In genomic region chr1:235122348-235122747, GRCh38 we compare ENCODE assay signal across 23 cellular contexts. TPM values are rescaled to one million over a fixed set of nuclear protein-coding genes. Genes with fewer than 3 reads are reported as not detected.
DNase-seq lines count a peak whose midpoint lies in the region; ATAC-seq, FAIRE-seq and TF ChIP-seq lines count a peak whose summit lies in the region.
"Had no signal": no experiment of that assay in that cellular context is flagged by ENCODE, and none has a peak within 500 bp of the region (broad histone marks: within the 10 kb centered on the region; RNA-seq: fewer than 3 reads in every experiment).

No MANE protein-coding gene starts in this region.

- H3K27me3 Mint-ChIP-seq in activated CD4-positive, alpha-beta memory T cell treated with anti-CD3 and anti-CD28 coated beads for 36 hours: no peaks in the 10 kb centered on the region
- no peaks in the 10 kb centered on the region for H3K27me3 Mint-ChIP-seq in activated CD4-positive, alpha-beta memory T cell treated with anti-CD3 and anti-CD28 coated beads, Interleukin-2, amount 10 ng/mL, durations not matched to agents 7 days and 5 days
- H3K27me3 Mint-ChIP-seq in activated naive CD8-positive, alpha-beta T cell treated with anti-CD3 and anti-CD28 coated beads, Interleukin-2, amount 50 U/mL, for 24 hours: no peaks in the 10 kb centered on the region
- no peaks in the 10 kb centered on the region for H3K27me3 Mint-ChIP-seq in memory B cell
- H3K27me3 Mint-ChIP-seq: stimulated activated naive B cell treated with anti-CD40 and anti-IgM and Interleukin-4, amounts not matched to agents 10 μg/mL and 1 μg/mL and 100 μg/mL, for 72 hours had no signal

- no peak overlapping the region for H3K4me3 Mint-ChIP-seq in activated CD4-positive, alpha-beta memory T cell treated with anti-CD3 and anti-CD28 coated beads for 36 hours
- H3K4me3 Mint-ChIP-seq in activated CD4-positive, alpha-beta memory T cell treated with anti-CD3 and anti-CD28 coated beads, Interleukin-2, amount 10 ng/mL, durations not matched to agents 7 days and 5 days: no peak overlapping the region
- H3K4me3 Mint-ChIP-seq in activated naive CD8-positive, alpha-beta T cell treated with anti-CD3 and anti-CD28 coated beads, Interleukin-2, amount 50 U/mL, for 24 hours: no peak overlapping the region
- H3K4me3 Mint-ChIP-seq in memory B cell: no peak overlapping the region
- H3K4me3 Mint-ChIP-seq: stimulated activated naive B cell treated with anti-CD40 and anti-IgM and Interleukin-4, amounts not matched to agents 10 μg/mL and 1 μg/mL and 100 μg/mL, for 72 hours had no signal

- H3K27me3 ChIP-seq in vagina: no peaks in the 10 kb centered on the region
- H3K27me3 ChIP-seq: gastrocnemius medialis, neutrophil, tibial nerve had no signal

- TF ChIP-seq POLR2A in vagina (IDR thresholded peaks at IDR 0.05): no peak

- peaks cover 52% of the 10 kb centered on the region for H3K4me1 Mint-ChIP-seq in activated CD4-positive, alpha-beta memory T cell treated with anti-CD3 and anti-CD28 coated beads for 36 hours (ENCODE audit: low read depth)
- peaks cover 47% of the 10 kb centered on the region for H3K4me1 Mint-ChIP-seq in activated CD4-positive, alpha-beta memory T cell treated with anti-CD3 and anti-CD28 coated beads, Interleukin-2, amount 10 ng/mL, durations not matched to agents 7 days and 5 days
- H3K4me1 Mint-ChIP-seq in activated naive CD8-positive, alpha-beta T cell treated with anti-CD3 and anti-CD28 coated beads, Interleukin-2, amount 50 U/mL, for 24 hours: peaks cover 51% of the 10 kb centered on the region
- peaks cover 25% of the 10 kb centered on the region for H3K4me1 Mint-ChIP-seq in memory B cell

- H3K9me3 ChIP-seq in vagina: no peaks in the 10 kb centered on the region
- H3K9me3 ChIP-seq: gastrocnemius medialis, neutrophil, tibial nerve had no signal

- H3K4me1 ChIP-seq in vagina: peaks cover 47% of the 10 kb centered on the region

- H3K27ac ChIP-seq in vagina: no peak overlapping the region
- H3K27ac ChIP-seq: gastrocnemius medialis, neutrophil, tibial nerve had no signal

- H3K27ac Mint-ChIP-seq in activated CD4-positive, alpha-beta memory T cell treated with anti-CD3 and anti-CD28 coated beads for 36 hours: peak overlapping the region; percentile 29
- H3K27ac Mint-ChIP-seq in activated CD4-positive, alpha-beta memory T cell treated with anti-CD3 and anti-CD28 coated beads, Interleukin-2, amount 10 ng/mL, durations not matched to agents 7 days and 5 days: no peak overlapping the region
- peak overlapping the region; percentile 80 for H3K27ac Mint-ChIP-seq in activated naive CD8-positive, alpha-beta T cell treated with anti-CD3 and anti-CD28 coated beads, Interleukin-2, amount 50 U/mL, for 24 hours
- H3K27ac Mint-ChIP-seq in memory B cell: peak overlapping the region; percentile 53

- H3K4me3 ChIP-seq in vagina: no peak overlapping the region
- H3K4me3 ChIP-seq: gastrocnemius medialis, tibial nerve had no signal

- FAIRE-seq in D721Med (lab: Jason Lieb, UNC): peak; percentile 77
- FAIRE-seq: GM19239 had no signal

- H3K9me3 Mint-ChIP-seq in activated CD4-positive, alpha-beta memory T cell treated with anti-CD3 and anti-CD28 coated beads for 36 hours: no peaks in the 10 kb centered on the region
- H3K9me3 Mint-ChIP-seq in activated CD4-positive, alpha-beta memory T cell treated with anti-CD3 and anti-CD28 coated beads, Interleukin-2, amount 10 ng/mL, durations not matched to agents 7 days and 5 days: no peaks in the 10 kb centered on the region
- H3K9me3 Mint-ChIP-seq in activated naive CD8-positive, alpha-beta T cell treated with anti-CD3 and anti-CD28 coated beads, Interleukin-2, amount 50 U/mL, for 24 hours: no peaks in the 10 kb centered on the region
- no peaks in the 10 kb centered on the region for H3K9me3 Mint-ChIP-seq in memory B cell
- H3K9me3 Mint-ChIP-seq: stimulated activated naive B cell treated with anti-CD40 and anti-IgM and Interleukin-4, amounts not matched to agents 10 μg/mL and 1 μg/mL and 100 μg/mL, for 72 hours had no signal

- intact Hi-C loops in activated CD4-positive, alpha-beta memory T cell treated with anti-CD3 and anti-CD28 coated beads for 36 hours (cut with micrococcal nuclease): no loop called here
- intact Hi-C loops in vagina (cut with DNase I): no loop called here

- no peak for ATAC-seq in activated naive CD8-positive, alpha-beta T cell treated with anti-CD3 and anti-CD28 coated beads, Interleukin-2, amount 50 U/mL, for 24 hours
- no peak for ATAC-seq in memory B cell (ENCODE audit: low read depth)
- ATAC-seq: gastrocnemius medialis; left colon; stimulated activated naive B cell treated with anti-CD40 and anti-IgM and Interleukin-4, amounts not matched to agents 10 μg/mL and 1 μg/mL and 100 μg/mL, for 72 hours had no signal

- no peak for TF ChIP-seq CTCF in D721Med (IDR thresholded peaks at IDR 0.05; ENCODE audit: insufficient read depth, missing control alignments)
- no peak for TF ChIP-seq CTCF in vagina (IDR thresholded peaks at IDR 0.05)

- DNase-seq in activated CD4-positive, alpha-beta memory T cell treated with anti-CD3 and anti-CD28 coated beads for 36 hours: no peak
- no peak for DNase-seq in activated CD4-positive, alpha-beta memory T cell treated with anti-CD3 and anti-CD28 coated beads, Interleukin-2, amount 10 ng/mL, durations not matched to agents 7 days and 5 days
- DNase-seq in D721Med (ENCODE audit: insufficient read length, low spot score) (no peak), memory B cell (ENCODE audit: low spot score in 2 of 2) (no peak), NOMO-1 treated with DMSO at 0.1 percent for 48 hours (lab: John Stamatoyannopoulos, UW; ENCODE audit: unreplicated experiment) (no peak), C1 segment of cervical spinal cord (lab: John Stamatoyannopoulos, UW) (no peak), vagina (ENCODE audit: extremely low spot score in 2 of 2) (no peak)
- no peak for DNase-seq in activated naive CD8-positive, alpha-beta T cell treated with anti-CD3 and anti-CD28 coated beads, Interleukin-2, amount 50 U/mL, for 24 hours
- DNase-seq: activated CD4-positive, alpha-beta T cell treated with anti-CD3 and anti-CD28 coated beads, Interleukin-2, amount 50 U/mL, for 4 hours; activated gamma-delta T cell; cortex of kidney; erythroblast; gastrocnemius medialis; KG1; left colon; midbrain; NCI-H1092; NCI-H2081; NCI-H510A treated with DMSO at 0.1 percent for 48 hours; stimulated activated naive B cell treated with anti-CD40 and anti-IgM and Interleukin-4, amounts not matched to agents 10 μg/mL and 1 μg/mL and 100 μg/mL, for 72 hours had no signal

- H3K36me3 ChIP-seq in vagina: peaks cover 3 to 36% of the 10 kb centered on the region in 2 donors

- CTCF ChIA-PET in activated CD4-positive, alpha-beta memory T cell treated with anti-CD3 and anti-CD28 coated beads for 36 hours (lab: Charles Lee): interaction anchor here (0.6 to 1.8 kb wide), 7 partner anchors 17 to 294 kb away, joined by 3 to 5 read pairs (median 4); no protein-coding TSS in a partner anchor
- CTCF ChIA-PET in activated CD4-positive, alpha-beta memory T cell treated with anti-CD3 and anti-CD28 coated beads, Interleukin-2, amount 10 ng/mL, durations not matched to agents 7 days and 5 days (lab: Charles Lee): interaction anchor here (1.0 to 1.4 kb wide), 4 partner anchors 14 to 382 kb away, joined by 3 to 8 read pairs (median 4); partner anchors contain the start of gene B3GALNT2

- H3K36me3 Mint-ChIP-seq in activated CD4-positive, alpha-beta memory T cell treated with anti-CD3 and anti-CD28 coated beads for 36 hours: peaks cover 55% of the 10 kb centered on the region
- H3K36me3 Mint-ChIP-seq in activated CD4-positive, alpha-beta memory T cell treated with anti-CD3 and anti-CD28 coated beads, Interleukin-2, amount 10 ng/mL, durations not matched to agents 7 days and 5 days (ENCODE audit: low read depth): peaks cover 66% of the 10 kb centered on the region
- peaks cover 82% of the 10 kb centered on the region for H3K36me3 Mint-ChIP-seq in activated naive CD8-positive, alpha-beta T cell treated with anti-CD3 and anti-CD28 coated beads, Interleukin-2, amount 50 U/mL, for 24 hours (ENCODE audit: low read depth)
- peaks cover 20% of the 10 kb centered on the region for H3K36me3 Mint-ChIP-seq in memory B cell

- POLR2A ChIA-PET in activated CD4-positive, alpha-beta memory T cell treated with anti-CD3 and anti-CD28 coated beads for 36 hours (lab: Charles Lee): interaction anchor here (1.0 kb wide), 1 partner anchor 38 kb away, joined by 3 read pairs; no protein-coding TSS in a partner anchor
- POLR2A ChIA-PET in activated CD4-positive, alpha-beta memory T cell treated with anti-CD3 and anti-CD28 coated beads, Interleukin-2, amount 10 ng/mL, durations not matched to agents 7 days and 5 days (lab: Charles Lee): interaction anchor here (1.4 to 1.8 kb wide), 3 partner anchors 10 to 38 kb away, joined by 3 to 8 read pairs (median 6); partner anchors contain the start of gene RBM34

RNA-seq across cellular contexts. Expression of gene TOMM20, which starts 6.3 kb away (rescaled TPM):
- 100 to 1,000 TPM; 127 to 142 TPM for total RNA-seq in activated CD4-positive, alpha-beta memory T cell treated with anti-CD3 and anti-CD28 coated beads for 36 hours
- total RNA-seq in activated CD4-positive, alpha-beta memory T cell treated with anti-CD3 and anti-CD28 coated beads, Interleukin-2, amount 10 ng/mL, durations not matched to agents 7 days and 5 days: 10 to 100 TPM; 81.4 to 89.3 TPM
- total RNA-seq in vagina: 71.9 TPM

RNA-seq across cellular contexts. Expression of gene RBM34, which starts 38.7 kb away (rescaled TPM):
- 100 to 1,000 TPM; 108 to 120 TPM for total RNA-seq in activated CD4-positive, alpha-beta memory T cell treated with anti-CD3 and anti-CD28 coated beads for 36 hours
- 100 to 1,000 TPM in 1 of 2 experiments, 10 to 100 TPM in 1; 95.7 to 102 TPM for total RNA-seq in activated CD4-positive, alpha-beta memory T cell treated with anti-CD3 and anti-CD28 coated beads, Interleukin-2, amount 10 ng/mL, durations not matched to agents 7 days and 5 days
- total RNA-seq in vagina: 44.7 TPM
